ENCODE assay signal across 13 cellular contexts in the genomic region with DNA sequence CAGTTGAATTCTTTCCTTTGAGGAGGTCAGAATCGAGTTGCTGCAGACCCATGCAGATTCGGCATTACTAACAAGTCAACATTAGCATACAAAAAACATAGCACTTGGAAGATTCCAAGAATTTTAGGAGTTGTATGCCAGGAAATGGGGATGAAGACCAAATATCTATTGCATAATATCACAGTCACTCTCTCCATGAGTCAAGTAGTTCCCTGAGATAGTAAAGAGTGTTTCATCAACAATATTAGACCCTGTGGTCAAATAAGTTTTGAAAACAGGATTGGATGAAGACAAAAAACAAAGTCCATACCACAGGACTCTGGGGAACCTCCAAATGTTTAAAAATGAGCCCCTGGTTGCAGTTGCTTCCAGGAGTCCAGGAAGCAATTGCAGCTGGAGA. TPM values are rescaled to one million over a fixed set of nuclear protein-coding genes. Genes with fewer than 3 reads are reported as not detected.
DNase-seq lines count a peak whose midpoint lies in the region; ATAC-seq and TF ChIP-seq lines count a peak whose summit lies in the region.
"Had no signal": no experiment of that assay in that cellular context is flagged by ENCODE, and none has a peak within 500 bp of the region (broad histone marks: within the 10 kb centered on the region; RNA-seq: fewer than 3 reads in every experiment).

No MANE protein-coding gene starts in this region.

- no peak overlapping the region for H3K14ac ChIP-seq in IMR-90 (replicated peaks; ENCODE audit: low read depth, low read length)

- no CpG with 5 or more reads among the region's 2 CpGs for WGBS in IMR-90 (ENCODE audit: extremely low coverage in 2 of 2, insufficient read length in 1 of 2), 2 experiments

- H2AFZ ChIP-seq in IMR-90 (replicated peaks; ENCODE audit: low read length, poor library complexity) = no peak overlapping the region

- no peak overlapping the region for H2BK20ac ChIP-seq in IMR-90 (ENCODE audit: low read depth, low read length)

- peak; percentile 79 for DNase-seq in IMR-90
- peak; percentile 76 for DNase-seq in choroid plexus epithelial cell (ENCODE audit: low read depth)
- DNase-seq in hepatic stellate cell (ENCODE audit: low spot score) = peak; percentile 49
- no peak for DNase-seq in thoracic aorta (ENCODE audit: low spot score)
- DNase-seq in natural killer cell treated with Interleukin-12 subunit alpha and Interleukin-12 subunit beta and Interleukin-15 and Interleukin-18, amount 100 ng/mL, for 72 hours (ENCODE audit: low spot score) = no peak
- no peak for DNase-seq in glomerular visceral epithelial cell (ENCODE audit: extremely low spot score)
- DNase-seq: activated CD8-positive, alpha-beta memory T cell treated with anti-CD3 and anti-CD28 coated beads, Interleukin-2, amount 50 U/mL, for 48 hours; DND-41; glutamatergic neuron; midbrain; retina had no signal

- no peaks in the 10 kb centered on the region for H3K79me1 ChIP-seq in IMR-90 (ENCODE audit: low read depth in 1 of 2, low read length in 2 of 2)

- peak overlapping the region; percentile 64 for H3K4me2 ChIP-seq in IMR-90 (ENCODE audit: low read depth, low read length)

- H4K5ac ChIP-seq in IMR-90 (ENCODE audit: low read depth, low read length) = no peak overlapping the region

- H3K36me3 ChIP-seq in IMR-90 (ENCODE audit: control insufficient read depth, insufficient read depth, low read length) (no peaks in the 10 kb centered on the region), thoracic aorta (no peaks in the 10 kb centered on the region)

- no peak for TF ChIP-seq RAD21 in IMR-90 (IDR thresholded peaks at IDR 0.05; ENCODE audit: low read length)

- H3K27ac Mint-ChIP-seq in natural killer cell treated with Interleukin-12 subunit alpha and Interleukin-12 subunit beta and Interleukin-15 and Interleukin-18, amount 100 ng/mL, for 72 hours = no peak overlapping the region

- H3K18ac ChIP-seq in IMR-90 (ENCODE audit: low read depth, low read length) = peak overlapping the region; percentile 48; the same call in 1 of the 2 replicates

- H3K9me1 ChIP-seq in IMR-90 (ENCODE audit: insufficient read depth, low read length) = 0 out of 2 replicates have a peak, but pooled peaks cover 3% of the 10 kb centered on the region

- H3K4me3 Mint-ChIP-seq in natural killer cell treated with Interleukin-12 subunit alpha and Interleukin-12 subunit beta and Interleukin-15 and Interleukin-18, amount 100 ng/mL, for 72 hours = no peak overlapping the region

- dilution Hi-C loops in IMR-90 (cut with HindIII; ENCODE audit: low sequenced_read_pairs, unreplicated experiment) = no loop called here

- no TSS peak for BruUV-seq in IMR-90 (replicated peaks; lab: Mats Ljungman, UMichigan)

- H3K27me3 ChIP-seq in IMR-90 (ENCODE audit: control insufficient read depth, insufficient read depth, low read length) = no peaks in the 10 kb centered on the region; the same call in 1 of the 2 replicates
- H3K27me3 ChIP-seq in thoracic aorta (replicated peaks; ENCODE audit: insufficient read depth) = no peaks in the 10 kb centered on the region

- H3K4ac ChIP-seq in IMR-90 (ENCODE audit: low read depth, low read length) = no peak overlapping the region

- TF ChIP-seq CTCF in IMR-90 (conservative IDR thresholded peaks at IDR 0.05; ENCODE audit: low read depth, low read length) (no peak), choroid plexus epithelial cell (conservative IDR thresholded peaks at IDR 0.05; ENCODE audit: low read depth, low read length) (no peak), thoracic aorta (IDR thresholded peaks at IDR 0.05) (no peak)

- H3K9me3 ChIP-seq in IMR-90 (ENCODE audit: control insufficient read depth, insufficient read depth, low read length) = no peaks in the 10 kb centered on the region
- no peaks in the 10 kb centered on the region for H3K9me3 ChIP-seq in thoracic aorta

- peak overlapping the region; percentile 39; the same call in 1 of the 2 replicates for H3K27ac ChIP-seq in IMR-90 (ENCODE audit: insufficient read depth, low read length)
- H3K27ac ChIP-seq in thoracic aorta = no peak overlapping the region

- ATAC-seq in IMR-90 (ENCODE audit: low read depth) (peak; percentile 87), thoracic aorta (ENCODE audit: insufficient number of reproducible peaks, low FRiP score, low read depth) (peak; percentile 43), GM19023 (IDR thresholded peaks at IDR 0.05; ENCODE audit: unreplicated experiment) (no peak), HG02970 (IDR thresholded peaks at IDR 0.05; ENCODE audit: low FRiP score, unreplicated experiment) (no peak)
- ATAC-seq in natural killer cell treated with Interleukin-12 subunit alpha and Interleukin-12 subunit beta and Interleukin-15 and Interleukin-18, amount 100 ng/mL, for 72 hours = no peak

- H2AK5ac ChIP-seq in IMR-90 (ENCODE audit: low read depth, low read length) = no peak overlapping the region

- H3K4me3 ChIP-seq in IMR-90 (ENCODE audit: insufficient read depth, low read depth, low read length) (no peak overlapping the region), choroid plexus epithelial cell (ENCODE audit: low read depth, low read length) (no peak overlapping the region), thoracic aorta (no peak overlapping the region)

- H3K9ac ChIP-seq in IMR-90 (ENCODE audit: low read depth, low read length) = no peak overlapping the region

- H4K20me1 ChIP-seq in IMR-90 (ENCODE audit: insufficient read depth, low read length) = no peaks in the 10 kb centered on the region

- CTCF ChIA-PET in IMR-90 (lab: Yijun Ruan, JAX) = no interaction called here

- in situ Hi-C loops in IMR-90 (cut with MboI; ENCODE audit: low sequenced_read_pairs) = no loop called here

- TF ChIP-seq POLR2A in IMR-90 (IDR thresholded peaks at IDR 0.05; ENCODE audit: low read depth, low read length) = no peak

- H3K36me3 Mint-ChIP-seq in natural killer cell treated with Interleukin-12 subunit alpha and Interleukin-12 subunit beta and Interleukin-15 and Interleukin-18, amount 100 ng/mL, for 72 hours = no peaks in the 10 kb centered on the region

- H2BK5ac ChIP-seq in IMR-90 (ENCODE audit: low read depth, low read length, poor library complexity, severe bottlenecking) = no peak overlapping the region

- POLR2A ChIA-PET in IMR-90 (lab: Charles Lee; ENCODE audit: unreplicated experiment) = no interaction called here

- no peak overlapping the region; the same call in 1 of the 2 replicates for H2BK120ac ChIP-seq in IMR-90 (ENCODE audit: low read depth, low read length)

- H4K8ac ChIP-seq in IMR-90 (ENCODE audit: low read depth in 2 of 2, low read length in 2 of 2) = no peak overlapping the region

- intact Hi-C loops in IMR-90 (cut with micrococcal nuclease) = no loop called here

- H3K4me1 ChIP-seq in IMR-90 (ENCODE audit: control insufficient read depth, insufficient read depth, low read length) = peaks cover 9% of the 10 kb centered on the region
- H3K4me1 ChIP-seq in thoracic aorta (ENCODE audit: control insufficient read depth in 1 of 2, low read depth in 2 of 2) = peaks cover 4 to 11% of the 10 kb centered on the region in 2 donors

- no peak overlapping the region for H3K23ac ChIP-seq in IMR-90 (ENCODE audit: low read depth, low read length)

- H4K91ac ChIP-seq in IMR-90 (ENCODE audit: insufficient read depth, low read depth, low read length) = no peak overlapping the region

- H3K9me3 Mint-ChIP-seq in natural killer cell treated with Interleukin-12 subunit alpha and Interleukin-12 subunit beta and Interleukin-15 and Interleukin-18, amount 100 ng/mL, for 72 hours = no peaks in the 10 kb centered on the region

- no peak overlapping the region for H3K56ac ChIP-seq in IMR-90 (ENCODE audit: extremely low read depth, insufficient read depth, low read length)

- no peak overlapping the region for H2BK15ac ChIP-seq in IMR-90 (ENCODE audit: low read depth, low read length)

- no peak overlapping the region for H2AK9ac ChIP-seq in IMR-90 (replicated peaks; ENCODE audit: low read depth, low read length, poor library complexity)

- peaks cover 14 to 18% of the 10 kb centered on the region in 2 donors for H3K27me3 Mint-ChIP-seq in natural killer cell treated with Interleukin-12 subunit alpha and Interleukin-12 subunit beta and Interleukin-15 and Interleukin-18, amount 100 ng/mL, for 72 hours

- peaks cover 8 to 11% of the 10 kb centered on the region in 2 donors for H3K4me1 Mint-ChIP-seq in natural killer cell treated with Interleukin-12 subunit alpha and Interleukin-12 subunit beta and Interleukin-15 and Interleukin-18, amount 100 ng/mL, for 72 hours (ENCODE audit: low read depth in 2 of 2)

TF ChIP-seq in IMR-90, 13 proteins besides CTCF, POLR2A, EP300 and RAD21 (continues in another document):
- TF ChIP-seq CHD1 (IDR thresholded peaks at IDR 0.05; ENCODE audit: low read depth, low read length) = no peak
- no peak for TF ChIP-seq RCOR1 (IDR thresholded peaks at IDR 0.05; ENCODE audit: insufficient replicate concordance, low read length)
- TF ChIP-seq, protein P1, sequence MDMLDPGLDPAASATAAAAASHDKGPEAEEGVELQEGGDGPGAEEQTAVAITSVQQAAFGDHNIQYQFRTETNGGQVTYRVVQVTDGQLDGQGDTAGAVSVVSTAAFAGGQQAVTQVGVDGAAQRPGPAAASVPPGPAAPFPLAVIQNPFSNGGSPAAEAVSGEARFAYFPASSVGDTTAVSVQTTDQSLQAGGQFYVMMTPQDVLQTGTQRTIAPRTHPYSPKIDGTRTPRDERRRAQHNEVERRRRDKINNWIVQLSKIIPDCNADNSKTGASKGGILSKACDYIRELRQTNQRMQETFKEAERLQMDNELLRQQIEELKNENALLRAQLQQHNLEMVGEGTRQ (IDR thresholded peaks at IDR 0.05; ENCODE audit: low read depth, low read length) = no peak
- TF ChIP-seq NFE2L2 (IDR thresholded peaks at IDR 0.05; ENCODE audit: low read depth, low read length) = no peak

RNA-seq across cellular contexts. Expression of a gene that starts 11.0 kb away (rescaled TPM):
- total RNA-seq in IMR-90 (2012; rRNA removed) (16.1 and 20.1 TPM in 2 replicates), thoracic aorta (10 to 100 TPM; 70.4 to 86.1 TPM)
- 12.0 and 13.7 TPM in 2 replicates for polyA plus RNA-seq in IMR-90 (2012; rRNA removed)
- polyA plus RNA-seq in IMR-90 (2012; cell fraction: cytosol; rRNA removed) = 6.7 and 10.1 TPM in 2 replicates
- polyA plus RNA-seq in IMR-90 (2012; cell fraction: nucleus; rRNA removed; ENCODE audit: low replicate concordance) = 6.8 and 8.8 TPM in 2 replicates
- total RNA-seq in natural killer cell treated with Interleukin-12 subunit alpha and Interleukin-12 subunit beta and Interleukin-15 and Interleukin-18, amount 100 ng/mL, for 72 hours = 10 to 100 TPM; 14.6 to 30.3 TPM

RNA-seq across cellular contexts. Expression of a gene that starts 20.6 kb away (rescaled TPM):
- total RNA-seq in IMR-90 (2012; rRNA removed) = not detected in 2 replicates
- polyA plus RNA-seq in IMR-90 (2012; rRNA removed) = not detected in 2 replicates
- polyA plus RNA-seq in IMR-90 (2012; cell fraction: cytosol; rRNA removed) = not detected in 2 replicates
- not detected in 2 replicates for polyA plus RNA-seq in IMR-90 (2012; cell fraction: nucleus; rRNA removed; ENCODE audit: low replicate concordance)
- total RNA-seq in thoracic aorta = not detected
- not detected for total RNA-seq in natural killer cell treated with Interleukin-12 subunit alpha and Interleukin-12 subunit beta and Interleukin-15 and Interleukin-18, amount 100 ng/mL, for 72 hours

Comparison
In these comparisons a context has a peak if more than half of its experiments do, and no peak if none do; other contexts are left out.
1. ATAC-seq: peak in IMR-90 (single experiment) and thoracic aorta (single experiment); none in GM19023 (single experiment), natural killer cell treated with Interleukin-12 subunit alpha and Interleukin-12 subunit beta and Interleukin-15 and Interleukin-18, amount 100 ng/mL, for 72 hours (0 of 2) and HG02970 (single experiment).
2. DNase-seq: peak in IMR-90 (single experiment), choroid plexus epithelial cell (single experiment) and hepatic stellate cell (single experiment); none in thoracic aorta (single experiment), natural killer cell treated with Interleukin-12 subunit alpha and Interleukin-12 subunit beta and Interleukin-15 and Interleukin-18, amount 100 ng/mL, for 72 hours (single experiment) and glomerular visceral epithelial cell (single experiment).